Comparison of ENCODE assay signal across 16 cellular contexts in genomic region chrX:26778320-26778888, GRCh38.
A peak's percentile ranks its signal among the peaks of the same experiment; 100 is the strongest.
DNase-seq lines count a peak whose midpoint lies in the region; TF ChIP-seq lines count a peak whose summit lies in the region.
"Had no signal": no experiment of that assay in that cellular context is flagged by ENCODE, and none has a peak within 500 bp of the region (broad histone marks: within the 10 kb centered on the region; RNA-seq: fewer than 3 reads in every experiment).

No MANE protein-coding gene starts in this region.

- WGBS in endodermal cell (ENCODE audit: insufficient coverage in 1 of 2, insufficient read length in 1 of 2), 2 experiments = 27% methylated on average over 1 of the region's 3 CpGs; no CpG with 5 or more reads in 1 of the 2 experiments

- H3K36me3 ChIP-seq in endodermal cell (ENCODE audit: control insufficient read depth, insufficient read depth, low read length) = no peaks in the 10 kb centered on the region
- H3K36me3 ChIP-seq: pancreas, tibial nerve had no signal

- H3K4me3 ChIP-seq in NB4 (ENCODE audit: low read depth, low read length) (no peak overlapping the region), endodermal cell (ENCODE audit: low read length) (no peak overlapping the region)
- H3K4me3 ChIP-seq: pancreas, tibial nerve had no signal

- no peak overlapping the region for H3K4me3 Mint-ChIP-seq in endodermal cell
- no peak overlapping the region for H3K4me3 Mint-ChIP-seq in type B pancreatic cell
- no peak overlapping the region for H3K4me3 Mint-ChIP-seq in activated CD4-positive, alpha-beta memory T cell treated with anti-CD3 and anti-CD28 coated beads, Interleukin-2, amount 10 ng/mL, durations not matched to agents 7 days and 5 days
- H3K4me3 Mint-ChIP-seq: activated naive CD8-positive, alpha-beta T cell treated with anti-CD3 and anti-CD28 coated beads, Interleukin-2, amount 10 ng/mL, durations not matched to agents 7 days and 5 days; immature natural killer cell had no signal

- no peaks in the 10 kb centered on the region for H3K4me1 ChIP-seq in endodermal cell (ENCODE audit: control insufficient read depth, insufficient read depth, low read length)
- H3K4me1 ChIP-seq: pancreas, tibial nerve had no signal

- H3K9me3 Mint-ChIP-seq in endodermal cell (peaks cover 84% of the 10 kb centered on the region), type B pancreatic cell (peaks cover 14% of the 10 kb centered on the region)
- peaks cover 6% of the 10 kb centered on the region for H3K9me3 Mint-ChIP-seq in activated CD4-positive, alpha-beta memory T cell treated with anti-CD3 and anti-CD28 coated beads, Interleukin-2, amount 10 ng/mL, durations not matched to agents 7 days and 5 days

- DNase-seq in NCI-H82 (lab: John Stamatoyannopoulos, UW) (peak; percentile 26), NCI-H82 treated with DMSO at 0.1 percent for 48 hours (lab: John Stamatoyannopoulos, UW; ENCODE audit: unreplicated experiment) (no peak), NB4 (ENCODE audit: low read depth) (peak; percentile 12), endodermal cell (no peak), type B pancreatic cell (ENCODE audit: extremely low spot score, unreplicated experiment) (no peak), NCI-H2171 (lab: John Stamatoyannopoulos, UW) (no peak), Kasumi-1 (lab: John Stamatoyannopoulos, UW) (no peak)
- no peak for DNase-seq in activated CD4-positive, alpha-beta memory T cell treated with anti-CD3 and anti-CD28 coated beads, Interleukin-2, amount 10 ng/mL, durations not matched to agents 7 days and 5 days
- DNase-seq: activated naive CD8-positive, alpha-beta T cell treated with anti-CD3 and anti-CD28 coated beads, Interleukin-2, amount 10 ng/mL, durations not matched to agents 7 days and 5 days; immature natural killer cell; NCI-H1092; pancreas; Right ventricle myocardium superior; stimulated activated CD8-positive, alpha-beta memory T cell treated with anti-CD3 and anti-CD28 coated beads, Interleukin-4, amount 100 ng/mL, for 48 hours had no signal

- no peak overlapping the region for H3K9ac ChIP-seq in endodermal cell (ENCODE audit: extremely low read depth, low read length, poor library complexity, severe bottlenecking)

- CTCF ChIA-PET in activated CD4-positive, alpha-beta memory T cell treated with anti-CD3 and anti-CD28 coated beads, Interleukin-2, amount 10 ng/mL, durations not matched to agents 7 days and 5 days (lab: Charles Lee) = no interaction called here

- no peaks in the 10 kb centered on the region for H3K27me3 ChIP-seq in endodermal cell (ENCODE audit: control insufficient read depth, insufficient read depth, low read length, poor library complexity, severe bottlenecking)
- H3K27me3 ChIP-seq: tibial nerve had no signal

- H3K27me3 Mint-ChIP-seq in endodermal cell (ENCODE audit: insufficient read depth) = no peaks in the 10 kb centered on the region
- H3K27me3 Mint-ChIP-seq in type B pancreatic cell = no peaks in the 10 kb centered on the region
- no peaks in the 10 kb centered on the region for H3K27me3 Mint-ChIP-seq in activated CD4-positive, alpha-beta memory T cell treated with anti-CD3 and anti-CD28 coated beads, Interleukin-2, amount 10 ng/mL, durations not matched to agents 7 days and 5 days
- H3K27me3 Mint-ChIP-seq: activated naive CD8-positive, alpha-beta T cell treated with anti-CD3 and anti-CD28 coated beads, Interleukin-2, amount 10 ng/mL, durations not matched to agents 7 days and 5 days had no signal

- H3K36me3 Mint-ChIP-seq in endodermal cell (ENCODE audit: low read depth) (peaks cover 5% of the 10 kb centered on the region), type B pancreatic cell (no peaks in the 10 kb centered on the region)
- H3K36me3 Mint-ChIP-seq in activated CD4-positive, alpha-beta memory T cell treated with anti-CD3 and anti-CD28 coated beads, Interleukin-2, amount 10 ng/mL, durations not matched to agents 7 days and 5 days (ENCODE audit: low read depth) = no peaks in the 10 kb centered on the region
- H3K36me3 Mint-ChIP-seq: activated naive CD8-positive, alpha-beta T cell treated with anti-CD3 and anti-CD28 coated beads, Interleukin-2, amount 10 ng/mL, durations not matched to agents 7 days and 5 days; immature natural killer cell had no signal

- H3K4me1 Mint-ChIP-seq in endodermal cell (no peaks in the 10 kb centered on the region), type B pancreatic cell (ENCODE audit: unreplicated experiment) (no peaks in the 10 kb centered on the region)
- H3K4me1 Mint-ChIP-seq in activated CD4-positive, alpha-beta memory T cell treated with anti-CD3 and anti-CD28 coated beads, Interleukin-2, amount 10 ng/mL, durations not matched to agents 7 days and 5 days = no peaks in the 10 kb centered on the region
- H3K4me1 Mint-ChIP-seq: activated naive CD8-positive, alpha-beta T cell treated with anti-CD3 and anti-CD28 coated beads, Interleukin-2, amount 10 ng/mL, durations not matched to agents 7 days and 5 days; immature natural killer cell had no signal

- POLR2A ChIA-PET in activated CD4-positive, alpha-beta memory T cell treated with anti-CD3 and anti-CD28 coated beads, Interleukin-2, amount 10 ng/mL, durations not matched to agents 7 days and 5 days (lab: Charles Lee) = no interaction called here

- H3K27ac ChIP-seq in endodermal cell (ENCODE audit: low read depth, low read length) = no peak overlapping the region
- H3K27ac ChIP-seq: HL-60, pancreas, tibial nerve had no signal

- TF ChIP-seq POLR2A in NB4 (IDR thresholded peaks at IDR 0.05; ENCODE audit: extremely low read depth, insufficient read length) = no peak

- TF ChIP-seq CTCF in NB4 (IDR thresholded peaks at IDR 0.05; ENCODE audit: low read depth, low read length) = peak; percentile 28
- TF ChIP-seq CTCF in endodermal cell (conservative IDR thresholded peaks at IDR 0.05) = peak; percentile 80
- TF ChIP-seq CTCF in type B pancreatic cell (conservative IDR thresholded peaks at IDR 0.05) = peak; percentile 61

- H3K9me3 ChIP-seq in endodermal cell (ENCODE audit: control insufficient read depth, low read length) = peaks cover 49% of the 10 kb centered on the region
- H3K9me3 ChIP-seq: pancreas, tibial nerve had no signal

- H3K27ac Mint-ChIP-seq in endodermal cell (no peak overlapping the region), type B pancreatic cell (no peak overlapping the region)
- H3K27ac Mint-ChIP-seq in activated CD4-positive, alpha-beta memory T cell treated with anti-CD3 and anti-CD28 coated beads, Interleukin-2, amount 10 ng/mL, durations not matched to agents 7 days and 5 days = no peak overlapping the region
- H3K27ac Mint-ChIP-seq: activated naive CD8-positive, alpha-beta T cell treated with anti-CD3 and anti-CD28 coated beads, Interleukin-2, amount 10 ng/mL, durations not matched to agents 7 days and 5 days; immature natural killer cell had no signal

Comparison
In these comparisons a context has a peak if more than half of its experiments do, and no peak if none do; other contexts are left out.
1. DNase-seq: peak in NCI-H82 (single experiment) and NB4 (single experiment); none in NCI-H82 treated with DMSO at 0.1 percent for 48 hours (single experiment), endodermal cell (single experiment), type B pancreatic cell (single experiment), activated CD4-positive, alpha-beta memory T cell treated with anti-CD3 and anti-CD28 coated beads, Interleukin-2, amount 10 ng/mL, durations not matched to agents 7 days and 5 days (single experiment), NCI-H2171 (single experiment) and Kasumi-1 (0 of 2).
2. CTCF ChIP-seq: peak in every context shown above with its lines; median percentile 80 in endodermal cell; 61 in type B pancreatic cell; 28 in NB4.